ENCODE assay signal across 18 cellular contexts in the genomic region with DNA sequence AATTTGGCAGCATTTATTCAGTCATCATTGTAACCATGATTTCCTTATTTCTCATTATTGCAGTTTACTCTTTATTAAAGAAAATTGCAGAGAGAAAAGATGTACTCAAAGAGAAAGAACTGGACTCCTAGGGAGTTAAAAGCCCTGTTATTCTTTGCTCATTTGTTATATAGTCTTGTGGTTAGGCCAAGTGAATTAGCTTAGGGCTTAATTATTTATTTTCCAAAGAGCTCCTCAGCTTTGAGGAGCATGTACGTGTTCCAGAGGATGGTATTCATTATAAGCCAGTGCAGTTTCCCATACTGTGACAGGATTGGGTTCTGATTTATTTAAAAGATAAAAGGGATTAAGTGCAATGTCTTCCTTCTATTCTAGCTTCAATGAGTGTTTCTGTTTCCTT.
A peak's percentile ranks its signal among the peaks of the same experiment; 100 is the strongest.
DNase-seq lines count a peak whose midpoint lies in the region; ATAC-seq, FAIRE-seq and TF ChIP-seq lines count a peak whose summit lies in the region.
"Had no signal": no experiment of that assay in that cellular context is flagged by ENCODE, and none has a peak within 500 bp of the region (broad histone marks: within the 10 kb centered on the region; RNA-seq: fewer than 3 reads in every experiment).

No MANE protein-coding gene starts in this region.

- H3K4me2 ChIP-seq in SK-N-SH = no peak overlapping the region
- H3K4me2 ChIP-seq: PC-9 had no signal

- TF ChIP-seq CTCF in D721Med (IDR thresholded peaks at IDR 0.05; ENCODE audit: insufficient read depth, missing control alignments) (no peak), HEK293 (tag by site-specific recombination; IDR thresholded peaks at IDR 0.05) (no peak), mesothelial cell of epicardium (IDR thresholded peaks at IDR 0.05; ENCODE audit: unreplicated experiment) (no peak), pancreas (IDR thresholded peaks at IDR 0.05) (no peak), SK-N-SH (IDR thresholded peaks at IDR 0.05) (no peak)

- ATAC-seq in pancreas (no peak), GM19397 (IDR thresholded peaks at IDR 0.05; ENCODE audit: unreplicated experiment) (no peak)
- ATAC-seq: HCT116, T-cell had no signal

- H3F3A ChIP-seq in SK-N-SH (replicated peaks; ENCODE audit: insufficient read depth) = peaks cover 7% of the 10 kb centered on the region

- H3K27me3 ChIP-seq in pancreas (no peaks in the 10 kb centered on the region), SK-N-SH (ENCODE audit: insufficient read depth) (no peaks in the 10 kb centered on the region)

- DNase-seq in D721Med (ENCODE audit: insufficient read length, low spot score) (no peak), NCI-H69 (lab: John Stamatoyannopoulos, UW) (peak; percentile 68), mesothelial cell of epicardium (ENCODE audit: low spot score in 2 of 2, unreplicated experiment in 2 of 2) (no peak), pancreas (no peak), SK-N-SH (no peak), medulla oblongata (ENCODE audit: extremely low spot score) (no peak)
- DNase-seq: COR-L47, DMS153, GM23248, NCI-H1436, NCI-H2081 treated with DMSO at 0.1 percent for 48 hours, NCI-H446, PC-9, T-cell had no signal

- H3K4me1 Mint-ChIP-seq in mesothelial cell of epicardium = peaks cover 9% of the 10 kb centered on the region

- H3K4me1 ChIP-seq in HEK293 (ENCODE audit: control insufficient read depth, insufficient read depth, low read length) = no peaks in the 10 kb centered on the region
- H3K4me1 ChIP-seq in pancreas = peaks cover 0 to 10% (median 0%) of the 10 kb centered on the region in 3 donors
- no peaks in the 10 kb centered on the region; a peak in 1 of 4 replicates for H3K4me1 ChIP-seq in SK-N-SH (ENCODE audit: control insufficient read depth in 1 of 2, insufficient read depth in 2 of 2, low read depth in 1 of 2, low read length in 1 of 2)

- H3K27ac Mint-ChIP-seq in mesothelial cell of epicardium = peak overlapping the region; percentile 43
- H3K27ac Mint-ChIP-seq: CD14-positive monocyte, T-cell had no signal

- H3K9ac ChIP-seq in SK-N-SH = no peak overlapping the region
- H3K9ac ChIP-seq: GM23248 had no signal

- H3K4me3 ChIP-seq in HEK293 (ENCODE audit: low read depth, low read length) = no peak overlapping the region
- no peak overlapping the region for H3K4me3 ChIP-seq in pancreas
- H3K4me3 ChIP-seq in SK-N-SH (ENCODE audit: low read depth in 2 of 2, low read length in 1 of 2) = no peak overlapping the region
- H3K4me3 ChIP-seq: GM23248, PC-9 had no signal

- WGBS in pancreas, 2 donors = 83 to 91% methylated on average over 1 of the region's 1 CpG
- WGBS in SK-N-SH (ENCODE audit: low lambda C conversion rate) = 90% methylated on average over 1 of the region's 1 CpG

- H4K20me1 ChIP-seq in SK-N-SH (ENCODE audit: insufficient read depth) = no peaks in the 10 kb centered on the region

- intact Hi-C loops in pancreas (cut with DNase I) = no loop called here

- no peaks in the 10 kb centered on the region for H3K27me3 Mint-ChIP-seq in mesothelial cell of epicardium (ENCODE audit: low read depth)
- H3K27me3 Mint-ChIP-seq: T-cell had no signal

- H2AFZ ChIP-seq in SK-N-SH (ENCODE audit: low read depth) = no peak overlapping the region
- H2AFZ ChIP-seq: GM23248, PC-9 had no signal

- POLR2A ChIA-PET in HEK293 (lab: Yijun Ruan, JAX) (no interaction called here), SK-N-SH (lab: Yijun Ruan, JAX) (no interaction called here)

- H3K27ac ChIP-seq in HEK293 (ENCODE audit: extremely low read depth, low read depth, low read length) (no peak overlapping the region), pancreas (no peak overlapping the region), SK-N-SH (ENCODE audit: low read depth in 2 of 2, low read length in 1 of 2) (no peak overlapping the region)
- H3K27ac ChIP-seq: GM23248, PC-9 had no signal

- no peaks in the 10 kb centered on the region for H3K9me2 ChIP-seq in SK-N-SH

- no peak overlapping the region for H3K4me3 Mint-ChIP-seq in mesothelial cell of epicardium
- H3K4me3 Mint-ChIP-seq: CD14-positive monocyte, T-cell had no signal

- peaks cover 2% of the 10 kb centered on the region for H3K36me3 Mint-ChIP-seq in mesothelial cell of epicardium

- no peaks in the 10 kb centered on the region for H3K79me2 ChIP-seq in SK-N-SH (ENCODE audit: insufficient read depth)

- H3K36me3 ChIP-seq in HEK293 (ENCODE audit: control insufficient read depth in 2 of 2, insufficient read depth in 1 of 2, low read length in 2 of 2) (peaks cover 0 to 23% of the 10 kb centered on the region in 2 experiments; a peak in 2 of 3 replicates), pancreas (no peaks in the 10 kb centered on the region), SK-N-SH (replicated peaks in 1 of 2; ENCODE audit: control insufficient read depth in 1 of 2, insufficient read depth in 2 of 2, low read length in 1 of 2) (peaks cover 40 to 44% of the 10 kb centered on the region in 2 experiments)

- no peak for TF ChIP-seq EP300 in SK-N-SH (IDR thresholded peaks at IDR 0.05; ENCODE audit: borderline replicate concordance in 1 of 2, low read depth in 1 of 2, low read length in 1 of 2)

- CTCF ChIA-PET in HEK293 (lab: Yijun Ruan, JAX) = no interaction called here
- CTCF ChIA-PET in SK-N-SH (lab: Yijun Ruan, JAX) = interaction anchor here (0.7 to 1.4 kb wide), 2 partner anchors 13 to 34 kb away, joined by 3 read pairs; no protein-coding TSS in a partner anchor

- FAIRE-seq in D721Med (lab: Jason Lieb, UNC) (peak; percentile 69), pancreas (lab: Jason Lieb, UNC) (no peak)

- TF ChIP-seq RAD21 in SK-N-SH (IDR thresholded peaks at IDR 0.05; ENCODE audit: low read length) = no peak

- H3K9me3 ChIP-seq in HEK293 (ENCODE audit: control insufficient read depth, insufficient read depth, low read depth, low read length) (no peaks in the 10 kb centered on the region), pancreas (no peaks in the 10 kb centered on the region), SK-N-SH (no peaks in the 10 kb centered on the region)

- H3K9me3 Mint-ChIP-seq in mesothelial cell of epicardium = no peaks in the 10 kb centered on the region
- H3K9me3 Mint-ChIP-seq: CD14-positive monocyte, T-cell had no signal

TF ChIP-seq in HEK293, 187 proteins besides CTCF, POLR2A, EP300 and RAD21:
- TF ChIP-seq WT1 (tag by site-specific recombination; IDR thresholded peaks at IDR 0.05) (peak; percentile 40; the same call in 1 of the 2 replicates), OSR2 (tag by site-specific recombination; IDR thresholded peaks at IDR 0.05) (peak; percentile 56; the same call in 1 of the 2 replicates), ZXDB (tag by site-specific recombination; IDR thresholded peaks at IDR 0.05) (no peak), FEZF1 (tag by site-specific recombination; IDR thresholded peaks at IDR 0.05) (peak; percentile 68)
- TF ChIP-seq, protein P1, sequence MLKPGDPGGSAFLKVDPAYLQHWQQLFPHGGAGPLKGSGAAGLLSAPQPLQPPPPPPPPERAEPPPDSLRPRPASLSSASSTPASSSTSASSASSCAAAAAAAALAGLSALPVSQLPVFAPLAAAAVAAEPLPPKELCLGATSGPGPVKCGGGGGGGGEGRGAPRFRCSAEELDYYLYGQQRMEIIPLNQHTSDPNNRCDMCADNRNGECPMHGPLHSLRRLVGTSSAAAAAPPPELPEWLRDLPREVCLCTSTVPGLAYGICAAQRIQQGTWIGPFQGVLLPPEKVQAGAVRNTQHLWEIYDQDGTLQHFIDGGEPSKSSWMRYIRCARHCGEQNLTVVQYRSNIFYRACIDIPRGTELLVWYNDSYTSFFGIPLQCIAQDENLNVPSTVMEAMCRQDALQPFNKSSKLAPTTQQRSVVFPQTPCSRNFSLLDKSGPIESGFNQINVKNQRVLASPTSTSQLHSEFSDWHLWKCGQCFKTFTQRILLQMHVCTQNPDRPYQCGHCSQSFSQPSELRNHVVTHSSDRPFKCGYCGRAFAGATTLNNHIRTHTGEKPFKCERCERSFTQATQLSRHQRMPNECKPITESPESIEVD (tag by site-specific recombination; IDR thresholded peaks at IDR 0.05) = peak; percentile 79

TF ChIP-seq in SK-N-SH, 30 proteins besides CTCF, POLR2A, EP300 and RAD21:
- TF ChIP-seq EZH2phosphoT487 (IDR thresholded peaks at IDR 0.05; ENCODE audit: borderline replicate concordance, low read depth) (no peak), RCOR1 (IDR thresholded peaks at IDR 0.05; ENCODE audit: low read length) (no peak), GATA2 (CRISPR knock-in tag; IDR thresholded peaks at IDR 0.05) (no peak), TEAD4 (IDR thresholded peaks at IDR 0.05; ENCODE audit: borderline replicate concordance, insufficient read depth) (no peak), SIN3A (IDR thresholded peaks at IDR 0.05; ENCODE audit: borderline replicate concordance, low read depth, low read length) (no peak)
TF ChIP-seq in SK-N-SH: peak in this region for 0.
